ENCODE assay signal across 9 cellular contexts in genomic region chr21:42062543-42063022, GRCh38. TPM values are rescaled to one million over a fixed set of nuclear protein-coding genes. Genes with fewer than 3 reads are reported as not detected.
DNase-seq lines count a peak whose midpoint lies in the region; ATAC-seq and TF ChIP-seq lines count a peak whose summit lies in the region.
"Had no signal": no experiment of that assay in that cellular context is flagged by ENCODE, and none has a peak within 500 bp of the region (broad histone marks: within the 10 kb centered on the region; RNA-seq: fewer than 3 reads in every experiment).

No MANE protein-coding gene starts in this region.

- H3K4me1 Mint-ChIP-seq in activated naive CD8-positive, alpha-beta T cell (ENCODE audit: low read depth) = peaks cover 54% of the 10 kb centered on the region

- peaks cover 10% of the 10 kb centered on the region for H3K4me1 ChIP-seq in vagina

- H3K9me3 Mint-ChIP-seq in activated naive CD8-positive, alpha-beta T cell (ENCODE audit: low read depth) = no peaks in the 10 kb centered on the region

- no peak for TF ChIP-seq POLR2A in vagina (IDR thresholded peaks at IDR 0.05)

- no peaks in the 10 kb centered on the region for H3K27me3 ChIP-seq in vagina

- H3K36me3 Mint-ChIP-seq in activated naive CD8-positive, alpha-beta T cell = no peaks in the 10 kb centered on the region

- DNase-seq in SIG-M5 treated with dmso at 0.1 percent for 504 hours (lab: John Stamatoyannopoulos, UW; ENCODE audit: unreplicated experiment) = peak; percentile 72
- peak; percentile 46 to 56 for DNase-seq in stimulated activated CD4-positive, alpha-beta T cell treated with anti-CD3 and anti-CD28 coated beads, Interleukin-15, amount 100 ng/mL, for 48 hours (ENCODE audit: low read depth in 2 of 2)
- DNase-seq in hippocampal formation (lab: John Stamatoyannopoulos, UW) = no peak
- no peak for DNase-seq in vagina (ENCODE audit: extremely low spot score in 2 of 2)
- no peak for DNase-seq in middle frontal gyrus (ENCODE audit: extremely low spot score, low spot score)

- no peaks in the 10 kb centered on the region for H3K36me3 ChIP-seq in vagina

- intact Hi-C loops in vagina (cut with DNase I) = no loop called here

- no peak for TF ChIP-seq CTCF in vagina (IDR thresholded peaks at IDR 0.05)

- H3K4me3 ChIP-seq in vagina = no peak overlapping the region

- no peaks in the 10 kb centered on the region for H3K27me3 Mint-ChIP-seq in activated naive CD8-positive, alpha-beta T cell

- H3K27ac ChIP-seq in vagina = no peak overlapping the region

- peak overlapping the region; percentile 76 for H3K27ac Mint-ChIP-seq in activated naive CD8-positive, alpha-beta T cell

- no peaks in the 10 kb centered on the region for H3K9me3 ChIP-seq in vagina

- peak; percentile 54 for ATAC-seq in GM18907 (IDR thresholded peaks at IDR 0.05; ENCODE audit: unreplicated experiment)
- peak; percentile 52 for ATAC-seq in HG03045 (IDR thresholded peaks at IDR 0.05; ENCODE audit: unreplicated experiment)

- peak overlapping the region; percentile 85 for H3K4me3 Mint-ChIP-seq in activated naive CD8-positive, alpha-beta T cell

RNA-seq across cellular contexts. Expression of gene UMODL1, which starts 8.5 kb away (rescaled TPM):
- total RNA-seq in vagina = not detected
- total RNA-seq: LHCN-M2 had no signal

RNA-seq across cellular contexts. Expression of gene ZBTB21, which starts 52.4 kb away (rescaled TPM):
- 16.7 TPM for total RNA-seq in vagina

Comparison
In these comparisons a context has a peak if more than half of its experiments do, and no peak if none do; other contexts are left out.
1. DNase-seq: peak in SIG-M5 treated with dmso at 0.1 percent for 504 hours (single experiment) and stimulated activated CD4-positive, alpha-beta T cell treated with anti-CD3 and anti-CD28 coated beads, Interleukin-15, amount 100 ng/mL, for 48 hours (2 of 2); none in hippocampal formation (0 of 2), vagina (0 of 2) and middle frontal gyrus (single experiment).